Comparison of ENCODE assay signal across 10 cellular contexts in the genomic region with DNA sequence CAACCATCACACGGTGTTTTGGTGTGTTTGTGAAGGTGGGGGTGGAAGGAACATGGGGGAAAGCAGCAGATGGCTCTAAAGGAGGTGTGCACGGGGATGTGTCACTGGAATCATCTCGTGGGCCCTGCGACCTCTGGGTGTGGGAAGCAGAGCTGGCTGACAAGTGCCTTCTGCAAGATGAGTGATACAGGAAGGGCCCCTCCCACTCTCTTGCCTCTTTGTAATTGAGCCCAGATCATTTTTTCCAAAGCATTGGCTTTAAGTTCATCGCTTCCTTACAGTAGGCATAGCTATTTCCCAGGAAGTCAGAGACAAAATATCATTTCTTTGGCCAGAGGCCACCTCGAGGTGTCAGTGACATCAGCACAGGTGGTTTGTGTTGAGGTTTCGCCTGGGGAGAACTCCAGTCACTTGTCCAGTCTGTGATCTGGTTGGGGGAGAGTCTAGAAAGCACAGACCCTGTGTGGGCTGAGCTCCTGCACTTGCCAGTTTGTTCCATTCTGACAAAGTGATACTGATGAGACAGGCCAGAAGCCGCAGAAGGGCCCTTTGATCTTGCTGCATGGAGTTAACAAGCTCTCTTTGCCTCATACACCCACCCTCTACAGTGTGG. TPM values are rescaled to one million over a fixed set of nuclear protein-coding genes. Genes with fewer than 3 reads are reported as not detected.
A peak's percentile ranks its signal among the peaks of the same experiment; 100 is the strongest.
DNase-seq lines count a peak whose midpoint lies in the region; ATAC-seq, FAIRE-seq and TF ChIP-seq lines count a peak whose summit lies in the region.
"Had no signal": no experiment of that assay in that cellular context is flagged by ENCODE, and none has a peak within 500 bp of the region (broad histone marks: within the 10 kb centered on the region; RNA-seq: fewer than 3 reads in every experiment).

No MANE protein-coding gene starts in this region.

- no peak overlapping the region for H3K23ac ChIP-seq in neuronal stem cell (ENCODE audit: low read depth, low read length, poor library complexity)

- H2BK5ac ChIP-seq in neuronal stem cell (ENCODE audit: low read length), result no peak overlapping the region

- no peak overlapping the region for H3K18ac ChIP-seq in neuronal stem cell (ENCODE audit: low read length)

- no peak for TF ChIP-seq EP300 in GM12878 (IDR thresholded peaks at IDR 0.05; ENCODE audit: borderline replicate concordance in 1 of 2, control insufficient read depth in 1 of 2, low read depth in 2 of 2, low read length in 2 of 2)

- H2BK120ac ChIP-seq in neuronal stem cell (ENCODE audit: low read depth, low read length), result no peak overlapping the region

- TF ChIP-seq POLR2A in GM12878 (IDR thresholded peaks at IDR 0.05; ENCODE audit: low read depth, low read length) (no peak), spleen (IDR thresholded peaks at IDR 0.05) (no peak)

- H3K27me3 ChIP-seq in CD8-positive, alpha-beta T cell (ENCODE audit: insufficient read depth, low read length), result no peaks in the 10 kb centered on the region
- H3K27me3 ChIP-seq in GM12878 (replicated peaks in 1 of 2; ENCODE audit: control insufficient read depth in 2 of 2, insufficient read depth in 2 of 2, low read length in 1 of 2), result no peaks in the 10 kb centered on the region
- H3K27me3 ChIP-seq in spleen (replicated peaks in 1 of 7), result no peaks in the 10 kb centered on the region
- no peaks in the 10 kb centered on the region for H3K27me3 ChIP-seq in neuronal stem cell (ENCODE audit: control insufficient read depth in 3 of 3, insufficient read depth in 3 of 3, low read depth in 1 of 3, low read length in 3 of 3)
- H3K27me3 ChIP-seq: hepatocyte had no signal

- H2AFZ ChIP-seq in GM12878 (ENCODE audit: control insufficient read depth, low read depth, low read length) (no peak overlapping the region), neuronal stem cell (ENCODE audit: low read length) (no peak overlapping the region)
- H2AFZ ChIP-seq: hepatocyte had no signal

- no peak overlapping the region for H2BK12ac ChIP-seq in neuronal stem cell (ENCODE audit: low read length)

- H2BK15ac ChIP-seq in neuronal stem cell (ENCODE audit: low read length), result no peak overlapping the region

- H3K4me1 ChIP-seq in CD8-positive, alpha-beta T cell (ENCODE audit: insufficient read depth, low read length), result peaks cover 13% of the 10 kb centered on the region
- H3K4me1 ChIP-seq in GM12878 (ENCODE audit: control insufficient read depth, insufficient read depth, low read length) (peaks cover 5% of the 10 kb centered on the region), spleen (peaks cover 7 to 29% (median 16%) of the 10 kb centered on the region in 6 donors), neuronal stem cell (ENCODE audit: control insufficient read depth in 2 of 2, insufficient read depth in 1 of 2, low read depth in 1 of 2, low read length in 2 of 2) (peaks cover 0 to 3% of the 10 kb centered on the region in 2 donors)

- no TSS peak for BruUV-seq in GM12878 (replicated peaks; lab: Mats Ljungman, UMichigan)

- no peak overlapping the region for H3K4me2 ChIP-seq in GM12878 (ENCODE audit: control insufficient read depth, insufficient read depth)
- H3K4me2 ChIP-seq in neuronal stem cell (ENCODE audit: insufficient read depth, low read length, poor library complexity, severe bottlenecking), result no peak overlapping the region
- H3K4me2 ChIP-seq: hepatocyte had no signal

- RAD21 ChIA-PET in GM12878 (lab: Charles Lee; ENCODE audit: unreplicated experiment), result interaction anchor here (1.0 to 1.5 kb wide), 3 partner anchors 13 to 120 kb away, joined by 3 to 4 read pairs (median 4); no protein-coding TSS in a partner anchor

- H3K4me3 Mint-ChIP-seq in CD8-positive, alpha-beta T cell, result peak overlapping the region; percentile 38

- SMC1A ChIA-PET in GM12878 (lab: Charles Lee; ENCODE audit: uncharacterized antibody, unreplicated experiment), result interaction anchor here (0.6 to 2.9 kb wide), 10 partner anchors 9 to 262 kb away, joined by 3 to 9 read pairs (median 4); a partner anchor contains a TSS

- H3K27ac ChIP-seq in CD8-positive, alpha-beta T cell (ENCODE audit: low read depth, low read length), result no peak overlapping the region
- H3K27ac ChIP-seq in GM12878 (ENCODE audit: control insufficient read depth, insufficient read depth) (no peak overlapping the region), spleen (peak overlapping the region in 3 of 8 donors; percentile 11 to 33 (median 19)), neuronal stem cell (replicated peaks; ENCODE audit: low read length) (no peak overlapping the region)
- H3K27ac ChIP-seq: hepatocyte had no signal

- peaks cover 22% of the 10 kb centered on the region for H3K4me1 Mint-ChIP-seq in CD8-positive, alpha-beta T cell (ENCODE audit: low read depth)

- no peak overlapping the region for H3K4me3 ChIP-seq in CD8-positive, alpha-beta T cell (ENCODE audit: low read depth, low read length)
- H3K4me3 ChIP-seq in GM12878 (no peak overlapping the region), spleen (no peak overlapping the region), neuronal stem cell (ENCODE audit: low read length in 2 of 2) (no peak overlapping the region)
- H3K4me3 ChIP-seq: hepatocyte had no signal

- in situ Hi-C loops in GM12878 (cut with MboI), result no loop called here

- no peak overlapping the region for H3K4ac ChIP-seq in neuronal stem cell (ENCODE audit: low read length)

- TF ChIP-seq CTCF in CD8-positive, alpha-beta T cell (IDR thresholded peaks at IDR 0.05), result no peak
- no peak for TF ChIP-seq CTCF in GM12878 (IDR thresholded peaks at IDR 0.05 in 2 of 3, conservative IDR thresholded peaks at IDR 0.05 in 1 of 3; ENCODE audit: control insufficient read depth in 2 of 3, extremely low read depth in 1 of 3, insufficient read depth in 1 of 3, low read depth in 3 of 3, low read length in 3 of 3)
- no peak for TF ChIP-seq CTCF in spleen (IDR thresholded peaks at IDR 0.05 in 8 of 11, conservative IDR thresholded peaks at IDR 0.05 in 3 of 11)

- H4K91ac ChIP-seq in neuronal stem cell (ENCODE audit: low read depth, low read length, poor library complexity), result no peak overlapping the region

- no peaks in the 10 kb centered on the region for H3K79me2 ChIP-seq in GM12878 (ENCODE audit: control insufficient read depth, insufficient read depth, low read length)
- H3K79me2 ChIP-seq: hepatocyte had no signal

- no peak for TF ChIP-seq RAD21 in GM12878 (IDR thresholded peaks at IDR 0.05; ENCODE audit: insufficient read depth, low read depth, low read length)

- no peaks in the 10 kb centered on the region for H3K9me3 ChIP-seq in CD8-positive, alpha-beta T cell (ENCODE audit: low read length)
- no peaks in the 10 kb centered on the region for H3K9me3 ChIP-seq in GM12878 (replicated peaks; ENCODE audit: control insufficient read depth, insufficient read depth, low read length)
- no peaks in the 10 kb centered on the region for H3K9me3 ChIP-seq in spleen
- H3K9me3 ChIP-seq in neuronal stem cell (replicated peaks in 1 of 2; ENCODE audit: control insufficient read depth in 2 of 2, insufficient read depth in 1 of 2, low read depth in 1 of 2, low read length in 2 of 2), result no peaks in the 10 kb centered on the region

- POLR2A ChIA-PET in CD8-positive, alpha-beta T cell (lab: Charles Lee), result interaction anchor here (0.6 to 1.2 kb wide), 2 partner anchors 21 to 42 kb away, joined by 3 to 6 read pairs; a partner anchor contains a TSS
- POLR2A ChIA-PET in GM12878 (lab: Charles Lee), result interaction anchor here (1.4 to 3.0 kb wide), 2 partner anchors 9 to 21 kb away, joined by 7 to 13 read pairs; a partner anchor contains a TSS

- CTCF ChIA-PET in CD8-positive, alpha-beta T cell (lab: Charles Lee), result interaction anchor here (0.6 to 3.0 kb wide), 6 partner anchors 10 to 119 kb away, joined by 3 to 13 read pairs (median 4); no protein-coding TSS in a partner anchor
- CTCF ChIA-PET in GM12878 (lab: Yijun Ruan, JAX), result interaction anchor here (0.6 to 2.1 kb wide), 7 partner anchors 9 to 146 kb away, joined by 3 to 11 read pairs (median 3); no protein-coding TSS in a partner anchor

- peak; percentile 86 for ATAC-seq in CD8-positive, alpha-beta T cell
- peak; percentile 95 for ATAC-seq in activated CD4-positive, CD25-positive, alpha-beta regulatory T cell treated with anti-CD3 and anti-CD28 coated beads, Interleukin-2, amount 50 U/mL, for 24 hours
- ATAC-seq in GM12878 (peak; percentile 38; the same call in 2 of the 3 replicates), left colon (no peak)

- peaks cover 2% of the 10 kb centered on the region for H3K79me1 ChIP-seq in neuronal stem cell (ENCODE audit: low read depth, low read length)

- no peaks in the 10 kb centered on the region; the same call in 1 of the 2 replicates for H4K20me1 ChIP-seq in GM12878 (ENCODE audit: control insufficient read depth, insufficient read depth)

- H3K27me3 Mint-ChIP-seq in CD8-positive, alpha-beta T cell (ENCODE audit: low read depth), result no peaks in the 10 kb centered on the region

- no peak overlapping the region for H2AK5ac ChIP-seq in neuronal stem cell (ENCODE audit: low read depth, low read length)

- peaks cover 73% of the 10 kb centered on the region for H3K36me3 Mint-ChIP-seq in CD8-positive, alpha-beta T cell

- no peak overlapping the region for H3K14ac ChIP-seq in neuronal stem cell (ENCODE audit: low read length)

- no peak for FAIRE-seq in GM12878 (lab: Jason Lieb, UNC)

- H4K8ac ChIP-seq in neuronal stem cell (ENCODE audit: low read depth, low read length), result no peak overlapping the region

- DNase-seq in CD8-positive, alpha-beta T cell, result peak in 3 of 7 experiments; percentile 21 to 60 (median 37)
- no peak for DNase-seq in GM12878 (ENCODE audit: low read depth, low spot score)
- peak; percentile 51 for DNase-seq in spleen
- DNase-seq in neuronal stem cell (ENCODE audit: low spot score), result no peak
- no peak for DNase-seq in mucosa of gallbladder (ENCODE audit: low spot score)
- no peak for DNase-seq in KG1 (lab: John Stamatoyannopoulos, UW)
- no peak for DNase-seq in left colon
- DNase-seq: DND-41 had no signal

- 44% methylated on average over 8 of the region's 8 CpGs for WGBS in GM12878 (ENCODE audit: insufficient coverage, insufficient replicate concordance, low lambda C conversion rate, missing lambda C conversion rate)
- 53 to 73% (median 63%) methylated on average over 8 of the region's 8 CpGs for WGBS in spleen, 5 donors
- no CpG with 5 or more reads among the region's 8 CpGs for WGBS in neuronal stem cell (ENCODE audit: extremely low coverage in 2 of 2, insufficient read length in 2 of 2, insufficient replicate concordance in 1 of 2), 2 donors

- H3K9ac ChIP-seq in GM12878 (ENCODE audit: control insufficient read depth, insufficient read depth, low read length) (no peak overlapping the region), neuronal stem cell (ENCODE audit: low read depth, low read length, poor library complexity) (no peak overlapping the region)

- no peaks in the 10 kb centered on the region for H3K9me3 Mint-ChIP-seq in CD8-positive, alpha-beta T cell

- intact Hi-C loops in CD8-positive, alpha-beta T cell (cut with DNase I, micrococcal nuclease), result loop anchor here (1.0 to 5.0 kb wide), 2 partner anchors 20 to 1446 kb away; no protein-coding TSS in a partner anchor
- intact Hi-C loops in GM12878 (cut with micrococcal nuclease; ENCODE audit: unreplicated experiment), result no loop called here
- intact Hi-C loops in spleen (cut with DNase I; ENCODE audit: low total_unique reads), result no loop called here
- intact Hi-C loops in left colon (cut with DNase I, micrococcal nuclease), result no loop called here

- peak overlapping the region; percentile 75 for H3K27ac Mint-ChIP-seq in CD8-positive, alpha-beta T cell

- H3K36me3 ChIP-seq in CD8-positive, alpha-beta T cell (ENCODE audit: insufficient read depth, low read length), result peaks cover 13% of the 10 kb centered on the region
- peaks cover 9 to 29% of the 10 kb centered on the region in 2 experiments for H3K36me3 ChIP-seq in GM12878 (ENCODE audit: control insufficient read depth in 2 of 2, insufficient read depth in 2 of 2, low read length in 1 of 2)
- H3K36me3 ChIP-seq in spleen, result peaks cover 0 to 91% (median 53%) of the 10 kb centered on the region in 6 donors
- peaks cover 30 to 90% of the 10 kb centered on the region in 2 donors for H3K36me3 ChIP-seq in neuronal stem cell (replicated peaks in 1 of 2; ENCODE audit: control insufficient read depth in 2 of 2, insufficient read depth in 2 of 2, low read length in 2 of 2)

RNA-seq across cellular contexts. Expression of a gene that starts 20.6 kb away (rescaled TPM):
- total RNA-seq in CD8-positive, alpha-beta T cell, result 1 to 10 TPM; 8.1 to 9.1 TPM
- 4.0 and 5.5 TPM in 2 replicates for total RNA-seq in GM12878 (2013; cell fraction: nucleolus; rRNA removed)
- total RNA-seq in GM12878 (2014; rRNA removed) (5.2 and 6.9 TPM in 2 replicates), GM12878 (2014; rRNA removed; fragmentation: Illumina TruSeq; extraction: Trizol) (4.8 and 5.5 TPM in 2 replicates), GM12878 (2021) (12.7 and 15.7 TPM in 2 replicates), spleen (10 to 100 TPM; 25.7 to 48.5 (median 31.5) TPM), mucosa of gallbladder (43.8 TPM), left colon (10 to 100 TPM; 32.0 to 33.8 TPM)
- 1.5 TPM for polyA plus RNA-seq in GM12878 (2011; ENCODE audit: low read depth)
- polyA plus RNA-seq in GM12878 (2011; rRNA removed) (6.6 TPM in 2 replicates), GM12878 (2014; fragmentation: Illumina TruSeq; extraction: Trizol) (4.7 and 4.8 TPM in 2 replicates), GM12878 (2014; fragmentation: Nextera tagmentation; extraction: Ambion mirVana) (1 to 10 TPM; 1.2 to 1.4 TPM), GM12878 (2014; rRNA removed) (6.5 and 7.9 TPM in 2 replicates), GM12878 (2016; fragmentation: Nextera tagmentation; extraction: Ambion mirVana) (1 to 10 TPM; 1.3 to 2.2 TPM), spleen (1 to 10 TPM; 1.9 to 4.4 (median 3.0) TPM)
- 3.8 and 4.3 TPM in 2 replicates for polyA plus RNA-seq in GM12878 (2011; cell fraction: cytosol; rRNA removed)
- polyA plus RNA-seq in GM12878 (2011; cell fraction: nucleus; rRNA removed), result 7.3 and 7.5 TPM in 2 replicates
- 1.9 and 2.6 TPM in 2 replicates for polyA plus RNA-seq in GM12878 (2012)
- 6.2 and 7.2 TPM in 2 replicates for polyA minus RNA-seq in GM12878 (2011; rRNA and poly(A)+ RNA removed)
- 7.0 and 7.4 TPM in 2 replicates for polyA minus RNA-seq in GM12878 (2011; cell fraction: cytosol; rRNA and poly(A)+ RNA removed)
- 6.0 and 7.0 TPM in 2 replicates for polyA minus RNA-seq in GM12878 (2011; cell fraction: nucleus; rRNA and poly(A)+ RNA removed)
- 8.1 TPM for polyA plus RNA-seq in neuronal stem cell (2013, experiment 1 of 2)
- polyA plus RNA-seq in neuronal stem cell (2013, experiment 2 of 2), result 8.8 TPM

RNA-seq across cellular contexts. Expression of a gene that starts 33.9 kb away (rescaled TPM):
- 10 to 100 TPM; 45.8 to 48.7 TPM for total RNA-seq in CD8-positive, alpha-beta T cell
- 38.2 and 39.3 TPM in 2 replicates for total RNA-seq in GM12878 (2013; cell fraction: nucleolus; rRNA removed)
- 32.4 and 34.6 TPM in 2 replicates for total RNA-seq in GM12878 (2014; rRNA removed)
- total RNA-seq in GM12878 (2014; rRNA removed; fragmentation: Illumina TruSeq; extraction: Trizol), result 30.9 and 32.5 TPM in 2 replicates
- 80.9 and 82.2 TPM in 2 replicates for total RNA-seq in GM12878 (2021)
- 37.1 TPM for polyA plus RNA-seq in GM12878 (2011; ENCODE audit: low read depth)
- polyA plus RNA-seq in GM12878 (2011; rRNA removed), result 84.0 and 101 TPM in 2 replicates
- polyA plus RNA-seq in GM12878 (2011; cell fraction: cytosol; rRNA removed), result 78.8 and 86.9 TPM in 2 replicates
- 75.7 and 80.1 TPM in 2 replicates for polyA plus RNA-seq in GM12878 (2011; cell fraction: nucleus; rRNA removed)
- polyA plus RNA-seq in GM12878 (2012), result 38.1 and 42.2 TPM in 2 replicates
- polyA plus RNA-seq in GM12878 (2014; fragmentation: Illumina TruSeq; extraction: Trizol), result 97.7 and 111 TPM in 2 replicates
- polyA plus RNA-seq in GM12878 (2014; fragmentation: Nextera tagmentation; extraction: Ambion mirVana), result 10 to 100 TPM; 52.5 to 85.8 TPM
- 67.5 and 73.4 TPM in 2 replicates for polyA plus RNA-seq in GM12878 (2014; rRNA removed)
- 100 to 1,000 TPM; 126 to 131 TPM for polyA plus RNA-seq in GM12878 (2016; fragmentation: Nextera tagmentation; extraction: Ambion mirVana)
- polyA minus RNA-seq in GM12878 (2011; rRNA and poly(A)+ RNA removed), result 133 and 164 TPM in 2 replicates
- 25.5 and 45.0 TPM in 2 replicates for polyA minus RNA-seq in GM12878 (2011; cell fraction: cytosol; rRNA and poly(A)+ RNA removed)
- polyA minus RNA-seq in GM12878 (2011; cell fraction: nucleus; rRNA and poly(A)+ RNA removed), result 21.5 and 43.9 TPM in 2 replicates
- 10 to 100 TPM; 13.7 to 37.9 (median 25.0) TPM for total RNA-seq in spleen
- polyA plus RNA-seq in spleen, result 10 to 100 TPM; 12.6 to 16.3 (median 15.4) TPM
- 23.3 TPM for polyA plus RNA-seq in neuronal stem cell (2013, experiment 1 of 2)
- polyA plus RNA-seq in neuronal stem cell (2013, experiment 2 of 2), result 24.2 TPM
- total RNA-seq in mucosa of gallbladder, result 26.0 TPM
- total RNA-seq in left colon, result 10 to 100 TPM; 20.8 to 22.9 TPM

RNA-seq across cellular contexts. Expression of a gene that starts 33.9 kb away (rescaled TPM):
- total RNA-seq in CD8-positive, alpha-beta T cell, result 10 to 100 TPM; 26.2 to 28.8 TPM
- 47.3 and 60.4 TPM in 2 replicates for total RNA-seq in GM12878 (2013; cell fraction: nucleolus; rRNA removed)
- total RNA-seq in GM12878 (2014; rRNA removed) (42.0 and 44.1 TPM in 2 replicates), GM12878 (2014; rRNA removed; fragmentation: Illumina TruSeq; extraction: Trizol) (91.6 and 93.4 TPM in 2 replicates), GM12878 (2021) (130 and 133 TPM in 2 replicates), spleen (100 to 1,000 TPM in 2 of 7 donors, 10 to 100 TPM in 5; 82.9 to 125 (median 89.2) TPM), mucosa of gallbladder (98.0 TPM), left colon (10 to 100 TPM; 84.4 to 90.3 TPM)
- 55.6 TPM for polyA plus RNA-seq in GM12878 (2011; ENCODE audit: low read depth)
- polyA plus RNA-seq in GM12878 (2011; rRNA removed) (78.0 and 121 TPM in 2 replicates), GM12878 (2014; fragmentation: Illumina TruSeq; extraction: Trizol) (136 and 159 TPM in 2 replicates), GM12878 (2014; fragmentation: Nextera tagmentation; extraction: Ambion mirVana) (10 to 100 TPM; 18.5 to 52.7 TPM), GM12878 (2014; rRNA removed) (146 and 153 TPM in 2 replicates), GM12878 (2016; fragmentation: Nextera tagmentation; extraction: Ambion mirVana) (100 to 1,000 TPM; 101 to 103 TPM), spleen (10 to 100 TPM; 46.9 to 75.3 (median 58.9) TPM)
- polyA plus RNA-seq in GM12878 (2011; cell fraction: cytosol; rRNA removed), result 164 and 178 TPM in 2 replicates
- 64.6 and 64.7 TPM in 2 replicates for polyA plus RNA-seq in GM12878 (2011; cell fraction: nucleus; rRNA removed)
- 67.6 and 70.3 TPM in 2 replicates for polyA plus RNA-seq in GM12878 (2012)
- 65.8 and 129 TPM in 2 replicates for polyA minus RNA-seq in GM12878 (2011; rRNA and poly(A)+ RNA removed)
- 37.8 and 41.9 TPM in 2 replicates for polyA minus RNA-seq in GM12878 (2011; cell fraction: cytosol; rRNA and poly(A)+ RNA removed)
- 14.6 and 21.5 TPM in 2 replicates for polyA minus RNA-seq in GM12878 (2011; cell fraction: nucleus; rRNA and poly(A)+ RNA removed)
- 95.4 TPM for polyA plus RNA-seq in neuronal stem cell (2013, experiment 1 of 2)
- polyA plus RNA-seq in neuronal stem cell (2013, experiment 2 of 2), result 91.8 TPM

Comparison
In these comparisons a context has a peak if more than half of its experiments do, and no peak if none do; other contexts are left out.
1. intact Hi-C loops: an anchor here in CD8-positive, alpha-beta T cell (1.0 to 5.0 kb wide); none called in GM12878, spleen and left colon.